24 cellular contexts compared by ENCODE assay signal in genomic region chr10:99921948-99922347, GRCh38.
DNase-seq lines count a peak whose midpoint lies in the region; TF ChIP-seq lines count a peak whose summit lies in the region.
"Had no signal": no experiment of that assay in that cellular context is flagged by ENCODE, and none has a peak within 500 bp of the region (broad histone marks: within the 10 kb centered on the region; RNA-seq: fewer than 3 reads in every experiment).

No MANE protein-coding gene starts in this region.

- no peak overlapping the region for H3K4me3 ChIP-seq in smooth muscle cell
- H3K4me3 ChIP-seq: gastroesophageal sphincter, tibial artery had no signal

- no peaks in the 10 kb centered on the region for H3K36me3 ChIP-seq in smooth muscle cell (ENCODE audit: low read depth)
- H3K36me3 ChIP-seq: gastroesophageal sphincter, tibial artery had no signal

- no peaks in the 10 kb centered on the region for H3K27me3 ChIP-seq in smooth muscle cell (ENCODE audit: low read depth)
- H3K27me3 ChIP-seq: gastroesophageal sphincter, tibial artery had no signal

- peaks cover 20% of the 10 kb centered on the region for H3K36me3 Mint-ChIP-seq in mesothelial cell of epicardium
- H3K36me3 Mint-ChIP-seq: CD4-positive, CD25-positive, alpha-beta regulatory T cell; natural killer cell treated with Interleukin-12 subunit alpha and Interleukin-12 subunit beta and Interleukin-15 and Interleukin-18, amount 100 ng/mL, for 72 hours had no signal

- H3K4me3 Mint-ChIP-seq in mesothelial cell of epicardium = no peak overlapping the region
- H3K4me3 Mint-ChIP-seq: activated CD4-positive, alpha-beta T cell treated with anti-CD3 and anti-CD28 coated beads, Interleukin-2, amount 10 ng/mL, durations not matched to agents 7 days and 5 days; brain; CD4-positive, CD25-positive, alpha-beta regulatory T cell; natural killer cell treated with Interleukin-12 subunit alpha and Interleukin-12 subunit beta and Interleukin-15 and Interleukin-18, amount 100 ng/mL, for 72 hours; stimulated activated naive B cell treated with anti-CD40 and anti-IgM and Interleukin-4, amounts not matched to agents 10 μg/mL and 1 μg/mL and 100 μg/mL, for 72 hours had no signal

- H3K9me3 ChIP-seq in smooth muscle cell (replicated peaks; ENCODE audit: low read depth) = no peaks in the 10 kb centered on the region
- H3K9me3 ChIP-seq: gastroesophageal sphincter, tibial artery had no signal

- peaks cover 51% of the 10 kb centered on the region for H3K4me1 Mint-ChIP-seq in mesothelial cell of epicardium
- H3K4me1 Mint-ChIP-seq: CD4-positive, CD25-positive, alpha-beta regulatory T cell had no signal

- no peaks in the 10 kb centered on the region for H3K9me3 Mint-ChIP-seq in mesothelial cell of epicardium
- H3K9me3 Mint-ChIP-seq: activated CD4-positive, alpha-beta T cell treated with anti-CD3 and anti-CD28 coated beads, Interleukin-2, amount 10 ng/mL, durations not matched to agents 7 days and 5 days; activated T-helper 2 cell treated with anti-CD3 and anti-CD28 coated beads, Interferon-gamma antibody, Interleukin-2, Interleukin-4, amounts not matched to agents 10 μg/mL and 5 μg/mL and 100 μg/mL, durations not matched to agents 14 hours and 24 hours and 36 hours; CD4-positive, CD25-positive, alpha-beta regulatory T cell; natural killer cell treated with Interleukin-12 subunit alpha and Interleukin-12 subunit beta and Interleukin-15 and Interleukin-18, amount 100 ng/mL, for 72 hours; stimulated activated naive B cell treated with anti-CD40 and anti-IgM and Interleukin-4, amounts not matched to agents 10 μg/mL and 1 μg/mL and 100 μg/mL, for 72 hours had no signal

- H3K4me2 ChIP-seq in smooth muscle cell = no peak overlapping the region

- H3K27me3 Mint-ChIP-seq in mesothelial cell of epicardium (ENCODE audit: low read depth) = no peaks in the 10 kb centered on the region
- H3K27me3 Mint-ChIP-seq: activated CD4-positive, alpha-beta T cell treated with anti-CD3 and anti-CD28 coated beads, Interleukin-2, amount 10 ng/mL, durations not matched to agents 7 days and 5 days; natural killer cell treated with Interleukin-12 subunit alpha and Interleukin-12 subunit beta and Interleukin-15 and Interleukin-18, amount 100 ng/mL, for 72 hours; stimulated activated naive B cell treated with anti-CD40 and anti-IgM and Interleukin-4, amounts not matched to agents 10 μg/mL and 1 μg/mL and 100 μg/mL, for 72 hours had no signal

- no peak overlapping the region for H3K27ac ChIP-seq in smooth muscle cell (ENCODE audit: low read depth)
- H3K27ac ChIP-seq: gastroesophageal sphincter, tibial artery had no signal

- DNase-seq in Daoy (ENCODE audit: low read depth) (peak; percentile 40), LoVo (ENCODE audit: low spot score) (peak; percentile 52), dermis microvascular lymphatic vessel endothelial cell (ENCODE audit: low read depth in 2 of 2) (peak; percentile 68 to 74), mesothelial cell of epicardium (ENCODE audit: low spot score in 2 of 2, unreplicated experiment in 2 of 2) (no peak), hypothalamus (lab: John Stamatoyannopoulos, UW) (no peak), smooth muscle cell (lab: John Stamatoyannopoulos, UW; ENCODE audit: unreplicated experiment) (no peak)
- no peak for DNase-seq in activated naive CD4-positive, alpha-beta T cell treated with Interleukin-2 at 50 U/mL for 16 hours
- DNase-seq in activated CD4-positive, CD25-positive, alpha-beta regulatory T cell (lab: John Stamatoyannopoulos, UW) = no peak
- DNase-seq: activated CD4-positive, alpha-beta T cell treated with anti-CD3 and anti-CD28 coated beads, Interleukin-2, amount 10 ng/mL, durations not matched to agents 7 days and 5 days; CD4-positive, CD25-positive, alpha-beta regulatory T cell; cortex of kidney; erythroblast; H7; kidney glomerular epithelial cell; NCI-H1436; NCI-H2171; NCI-H526; stimulated activated naive B cell treated with anti-CD40 and anti-IgM and Interleukin-4, amounts not matched to agents 10 μg/mL and 1 μg/mL and 100 μg/mL, for 72 hours; T-helper 1 cell; tibial artery had no signal

- no peak overlapping the region for H2AFZ ChIP-seq in smooth muscle cell (ENCODE audit: low read depth)

- H3F3A ChIP-seq in smooth muscle cell (ENCODE audit: low read depth) = no peaks in the 10 kb centered on the region

- H3K4me1 ChIP-seq in smooth muscle cell (ENCODE audit: low read depth) = peaks cover 13% of the 10 kb centered on the region

- H3K27ac Mint-ChIP-seq in mesothelial cell of epicardium = peak overlapping the region; percentile 78
- H3K27ac Mint-ChIP-seq: activated CD4-positive, alpha-beta T cell treated with anti-CD3 and anti-CD28 coated beads, Interleukin-2, amount 10 ng/mL, durations not matched to agents 7 days and 5 days; activated T-helper 2 cell treated with anti-CD3 and anti-CD28 coated beads, Interferon-gamma antibody, Interleukin-2, Interleukin-4, amounts not matched to agents 10 μg/mL and 5 μg/mL and 100 μg/mL, durations not matched to agents 14 hours and 24 hours and 36 hours; CD4-positive, CD25-positive, alpha-beta regulatory T cell; natural killer cell treated with Interleukin-12 subunit alpha and Interleukin-12 subunit beta and Interleukin-15 and Interleukin-18, amount 100 ng/mL, for 72 hours; stimulated activated naive B cell treated with anti-CD40 and anti-IgM and Interleukin-4, amounts not matched to agents 10 μg/mL and 1 μg/mL and 100 μg/mL, for 72 hours had no signal

- H3K79me2 ChIP-seq in smooth muscle cell (ENCODE audit: low read depth) = peaks cover 79% of the 10 kb centered on the region

- TF ChIP-seq CTCF in mesothelial cell of epicardium (IDR thresholded peaks at IDR 0.05; ENCODE audit: unreplicated experiment) = no peak
- no peak for TF ChIP-seq CTCF in smooth muscle cell (IDR thresholded peaks at IDR 0.05; ENCODE audit: borderline replicate concordance, insufficient read depth, poor library complexity, severe bottlenecking)

- 80% methylated on average over 2 of the region's 2 CpGs for WGBS in smooth muscle cell (ENCODE audit: low lambda C conversion rate)

- H4K20me1 ChIP-seq in smooth muscle cell (ENCODE audit: low read depth) = peaks cover 67% of the 10 kb centered on the region

- no peak overlapping the region for H3K9ac ChIP-seq in smooth muscle cell (ENCODE audit: low read depth)

Comparison
In these comparisons a context has a peak if more than half of its experiments do, and no peak if none do; other contexts are left out.
1. DNase-seq: peak in Daoy (single experiment), LoVo (single experiment) and dermis microvascular lymphatic vessel endothelial cell (2 of 2); none in mesothelial cell of epicardium (0 of 2), activated naive CD4-positive, alpha-beta T cell treated with Interleukin-2 at 50 U/mL for 16 hours (single experiment), hypothalamus (0 of 51), activated CD4-positive, CD25-positive, alpha-beta regulatory T cell (0 of 4) and smooth muscle cell (single experiment).